In the genomic region with DNA sequence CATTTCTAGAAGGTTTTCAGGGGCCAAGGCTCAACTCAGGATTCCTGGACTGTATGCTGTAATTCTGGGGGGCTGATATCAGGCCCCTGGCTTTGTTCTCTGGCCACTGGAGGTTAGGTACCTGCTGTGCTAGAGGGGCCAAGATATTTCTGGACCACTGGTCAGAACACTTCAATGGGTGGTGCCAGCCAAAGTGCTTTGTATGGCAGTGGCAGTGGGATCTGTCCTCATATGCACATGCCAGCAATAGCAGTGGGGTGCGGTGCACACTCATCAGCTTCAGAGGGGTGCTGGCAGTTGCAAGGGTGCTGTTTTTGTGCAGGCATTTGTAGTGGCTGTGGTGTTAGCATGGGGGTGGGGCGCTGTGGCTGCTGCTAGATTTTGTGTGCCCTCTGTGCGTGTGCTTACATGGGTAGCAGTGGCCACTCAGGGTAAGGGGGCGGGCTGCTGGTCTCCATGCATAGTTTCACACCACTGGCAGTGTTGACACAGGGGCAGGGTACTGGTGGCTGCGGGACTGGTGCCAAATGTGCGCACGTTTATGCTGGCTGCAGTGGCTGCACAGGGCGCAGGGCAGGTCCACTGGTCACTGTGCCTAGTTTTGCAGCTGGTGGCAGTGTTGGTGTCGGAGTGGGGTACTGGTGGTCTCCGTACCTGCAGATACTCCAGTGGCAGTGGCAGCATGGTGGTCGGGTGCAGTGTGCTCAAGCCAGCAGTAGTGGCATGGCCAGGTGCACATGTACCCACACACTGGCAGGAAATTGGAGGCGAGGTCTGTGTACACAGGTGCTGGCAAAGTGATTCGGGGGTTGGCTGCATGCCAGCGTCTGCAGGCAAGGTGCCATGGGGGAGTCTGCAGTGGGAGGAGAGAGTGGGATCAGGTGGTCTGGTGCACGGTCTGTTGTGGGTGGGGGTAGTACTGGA, we compare ENCODE assay signal across 14 cellular contexts. TPM values are rescaled to one million over a fixed set of nuclear protein-coding genes. Genes with fewer than 3 reads are reported as not detected.
DNase-seq lines count a peak whose midpoint lies in the region; ATAC-seq, FAIRE-seq and TF ChIP-seq lines count a peak whose summit lies in the region.
"Had no signal": no experiment of that assay in that cellular context is flagged by ENCODE, and none has a peak within 500 bp of the region (broad histone marks: within the 10 kb centered on the region; RNA-seq: fewer than 3 reads in every experiment).

No MANE protein-coding gene starts in this region.

- H2AK5ac ChIP-seq in neuronal stem cell (ENCODE audit: low read depth, low read length), result no peak overlapping the region

- peaks cover 39% of the 10 kb centered on the region for H3K36me3 Mint-ChIP-seq in progenitor cell of endocrine pancreas (ENCODE audit: insufficient read depth)

- H3K27me3 ChIP-seq in DND-41 (ENCODE audit: insufficient read depth, low read length, poor library complexity) (no peaks in the 10 kb centered on the region), Peyer's patch (no peaks in the 10 kb centered on the region), neuronal stem cell (ENCODE audit: control insufficient read depth in 3 of 3, insufficient read depth in 3 of 3, low read depth in 1 of 3, low read length in 3 of 3) (no peaks in the 10 kb centered on the region)

- no peak overlapping the region for H2BK12ac ChIP-seq in neuronal stem cell (ENCODE audit: low read length)

- H2BK15ac ChIP-seq in neuronal stem cell (ENCODE audit: low read length), result no peak overlapping the region

- H3K18ac ChIP-seq in neuronal stem cell (ENCODE audit: low read length), result peak overlapping the region; percentile 67

- no peak overlapping the region for H3K4me2 ChIP-seq in DND-41 (ENCODE audit: insufficient read depth, low read length)
- H3K4me2 ChIP-seq in neuronal stem cell (ENCODE audit: insufficient read depth, low read length, poor library complexity, severe bottlenecking), result no peak overlapping the region

- 0 out of 3 replicates have a peak, but pooled peaks have one; percentile 19 for ATAC-seq in DND-41 (ENCODE audit: insufficient read depth, low read depth)
- ATAC-seq: effector memory CD8-positive, alpha-beta T cell; natural killer cell treated with Interleukin-12 subunit alpha and Interleukin-12 subunit beta and Interleukin-15 and Interleukin-18, amount 100 ng/mL, for 72 hours; sciatic nerve had no signal

- no peaks in the 10 kb centered on the region for H3K4me1 ChIP-seq in DND-41 (ENCODE audit: insufficient read depth, low read length)
- peaks cover 0 to 11% (median 0%) of the 10 kb centered on the region in 4 donors for H3K4me1 ChIP-seq in Peyer's patch
- no peaks in the 10 kb centered on the region for H3K4me1 ChIP-seq in neuronal stem cell (ENCODE audit: control insufficient read depth in 2 of 2, insufficient read depth in 1 of 2, low read depth in 1 of 2, low read length in 2 of 2)

- peak overlapping the region; percentile 8 for H3K23ac ChIP-seq in neuronal stem cell (ENCODE audit: low read depth, low read length, poor library complexity)

- H2AFZ ChIP-seq in DND-41 (ENCODE audit: low read depth, low read length) (no peak overlapping the region), neuronal stem cell (ENCODE audit: low read length) (no peak overlapping the region)

- no peaks in the 10 kb centered on the region for H3K79me1 ChIP-seq in neuronal stem cell (ENCODE audit: low read depth, low read length)

- WGBS in neuronal stem cell (ENCODE audit: extremely low coverage in 2 of 2, insufficient read length in 2 of 2, insufficient replicate concordance in 1 of 2), 2 donors, result no CpG with 5 or more reads among the region's 15 CpGs

- H3K27ac ChIP-seq in DND-41 (ENCODE audit: low read length) (no peak overlapping the region), Peyer's patch (no peak overlapping the region), neuronal stem cell (replicated peaks; ENCODE audit: low read length) (no peak overlapping the region)
- H3K27ac ChIP-seq: C4-2B had no signal

- H3K4me1 Mint-ChIP-seq in progenitor cell of endocrine pancreas (ENCODE audit: low read depth), result no peaks in the 10 kb centered on the region

- peak overlapping the region; percentile 86 for H3K14ac ChIP-seq in neuronal stem cell (ENCODE audit: low read length)

- H3K27me3 Mint-ChIP-seq in progenitor cell of endocrine pancreas, result no peaks in the 10 kb centered on the region
- H3K27me3 Mint-ChIP-seq: activated T-cell treated with anti-CD3 and anti-CD28 coated beads, Interleukin-2, amount 50 U/mL, for 24 hours; effector memory CD8-positive, alpha-beta T cell; natural killer cell treated with Interleukin-12 subunit alpha and Interleukin-12 subunit beta and Interleukin-15 and Interleukin-18, amount 100 ng/mL, for 72 hours had no signal

- no peak for TF ChIP-seq POLR2A in Peyer's patch (IDR thresholded peaks at IDR 0.05)
- TF ChIP-seq POLR2A in GM12892 (IDR thresholded peaks at IDR 0.05; ENCODE audit: low read depth, low read length), result no peak

- peak overlapping the region; percentile 76 for H2BK5ac ChIP-seq in neuronal stem cell (ENCODE audit: low read length)

- H3K36me3 ChIP-seq in DND-41 (ENCODE audit: insufficient read depth, low read length) (peaks cover 87% of the 10 kb centered on the region), Peyer's patch (peaks cover 0 to 24% (median 0%) of the 10 kb centered on the region in 3 donors), neuronal stem cell (replicated peaks in 1 of 2; ENCODE audit: control insufficient read depth in 2 of 2, insufficient read depth in 2 of 2, low read length in 2 of 2) (peaks cover 19 to 100% of the 10 kb centered on the region in 2 donors)

- no peaks in the 10 kb centered on the region for H3K9me3 Mint-ChIP-seq in progenitor cell of endocrine pancreas (ENCODE audit: low read depth)
- H3K9me3 Mint-ChIP-seq: effector memory CD8-positive, alpha-beta T cell; natural killer cell treated with Interleukin-12 subunit alpha and Interleukin-12 subunit beta and Interleukin-15 and Interleukin-18, amount 100 ng/mL, for 72 hours had no signal

- H3K9ac ChIP-seq in DND-41 (ENCODE audit: low read depth, low read length) (no peak overlapping the region), neuronal stem cell (ENCODE audit: low read depth, low read length, poor library complexity) (peak overlapping the region; percentile 53)

- H3K27ac Mint-ChIP-seq in progenitor cell of endocrine pancreas, result no peak overlapping the region
- H3K27ac Mint-ChIP-seq: activated T-cell treated with anti-CD3 and anti-CD28 coated beads, Interleukin-2, amount 50 U/mL, for 24 hours; effector memory CD8-positive, alpha-beta T cell; natural killer cell treated with Interleukin-12 subunit alpha and Interleukin-12 subunit beta and Interleukin-15 and Interleukin-18, amount 100 ng/mL, for 72 hours had no signal

- peak overlapping the region; percentile 17 for H4K91ac ChIP-seq in neuronal stem cell (ENCODE audit: low read depth, low read length, poor library complexity)

- FAIRE-seq in GM12892 (lab: Jason Lieb, UNC), result no peak
- FAIRE-seq: frontal cortex had no signal

- no peak overlapping the region for H4K8ac ChIP-seq in neuronal stem cell (ENCODE audit: low read depth, low read length)

- no peaks in the 10 kb centered on the region for H3K79me2 ChIP-seq in DND-41 (ENCODE audit: insufficient read depth, low read length)

- DNase-seq in DND-41 (peak; percentile 31), NCI-H187 treated with DMSO at 0.1 percent for 48 hours (lab: John Stamatoyannopoulos, UW) (peak; percentile 59), Peyer's patch (peak in 2 of 3 donors; percentile 59 to 70), neuronal stem cell (ENCODE audit: low spot score) (no peak), activated gamma-delta T cell treated with Interleukin-2 at 50 U/mL for 16 hours (no peak), GM12892 (ENCODE audit: insufficient read length) (no peak), progenitor cell of endocrine pancreas (ENCODE audit: low spot score, unreplicated experiment) (no peak), kidney tubule cell (ENCODE audit: low spot score) (no peak)
- DNase-seq: activated T-cell treated with anti-CD3 and anti-CD28 coated beads, Interleukin-2, amount 50 U/mL, for 24 hours; effector memory CD8-positive, alpha-beta T cell had no signal

- H3K4me3 ChIP-seq in DND-41 (ENCODE audit: low read depth in 1 of 2, low read length in 2 of 2), result no peak overlapping the region
- H3K4me3 ChIP-seq in Peyer's patch, result no peak overlapping the region
- H3K4me3 ChIP-seq in neuronal stem cell (ENCODE audit: low read length in 2 of 2), result no peak overlapping the region

- no peak overlapping the region for H2BK120ac ChIP-seq in neuronal stem cell (ENCODE audit: low read depth, low read length)

- H3K4me3 Mint-ChIP-seq in progenitor cell of endocrine pancreas (ENCODE audit: low read depth), result no peak overlapping the region
- H3K4me3 Mint-ChIP-seq: activated T-cell treated with anti-CD3 and anti-CD28 coated beads, Interleukin-2, amount 50 U/mL, for 24 hours; effector memory CD8-positive, alpha-beta T cell; natural killer cell treated with Interleukin-12 subunit alpha and Interleukin-12 subunit beta and Interleukin-15 and Interleukin-18, amount 100 ng/mL, for 72 hours had no signal

- no peaks in the 10 kb centered on the region for H4K20me1 ChIP-seq in DND-41 (ENCODE audit: insufficient read depth, low read length)

- no peak for TF ChIP-seq CTCF in DND-41 (IDR thresholded peaks at IDR 0.05; ENCODE audit: borderline replicate concordance, extremely low read depth, low read length, poor library complexity, severe bottlenecking)
- TF ChIP-seq CTCF in Peyer's patch (IDR thresholded peaks at IDR 0.05), result no peak
- no peak for TF ChIP-seq CTCF in progenitor cell of endocrine pancreas (IDR thresholded peaks at IDR 0.05; ENCODE audit: unreplicated experiment)

- peaks cover 18% of the 10 kb centered on the region for H3K9me3 ChIP-seq in DND-41 (ENCODE audit: insufficient read depth, low read length, severe bottlenecking)
- no peaks in the 10 kb centered on the region for H3K9me3 ChIP-seq in Peyer's patch
- H3K9me3 ChIP-seq in neuronal stem cell (replicated peaks in 1 of 2; ENCODE audit: control insufficient read depth in 2 of 2, insufficient read depth in 1 of 2, low read depth in 1 of 2, low read length in 2 of 2), result peaks cover 2 to 11% of the 10 kb centered on the region in 2 donors

- no peak overlapping the region for H3K4ac ChIP-seq in neuronal stem cell (ENCODE audit: low read length)

RNA-seq across cellular contexts. Expression of gene NOPCHAP1, which starts 12.6 kb away (rescaled TPM):
- 1 to 10 TPM; 1.2 to 7.1 (median 5.1) TPM for total RNA-seq in Peyer's patch
- 17.8 TPM for polyA plus RNA-seq in neuronal stem cell (2013, experiment 1 of 2)
- polyA plus RNA-seq in neuronal stem cell (2013, experiment 2 of 2), result 20.3 TPM
- 56.8 TPM for polyA plus RNA-seq in GM12892 (2012; ENCODE audit: missing spikeins)
- total RNA-seq in progenitor cell of endocrine pancreas, result 22.3 and 24.3 TPM in 2 replicates

RNA-seq across cellular contexts. Expression of gene SLC41A2, which starts 40.6 kb away (rescaled TPM):
- total RNA-seq in Peyer's patch, result 100 to 1,000 TPM in 2 of 4 donors, 10 to 100 TPM in 2; 11.6 to 178 (median 114) TPM
- polyA plus RNA-seq in neuronal stem cell (2013, experiment 1 of 2), result 0.71 TPM
- polyA plus RNA-seq in neuronal stem cell (2013, experiment 2 of 2), result 0.80 TPM
- polyA plus RNA-seq in GM12892 (2012; ENCODE audit: missing spikeins), result 16.5 TPM
- 7.6 and 8.9 TPM in 2 replicates for total RNA-seq in progenitor cell of endocrine pancreas

Comparison
In these comparisons a context has a peak if more than half of its experiments do, and no peak if none do; other contexts are left out.
1. DNase-seq: peak in DND-41 (single experiment), NCI-H187 treated with DMSO at 0.1 percent for 48 hours (single experiment) and Peyer's patch (2 of 3); none in neuronal stem cell (single experiment), activated gamma-delta T cell treated with Interleukin-2 at 50 U/mL for 16 hours (single experiment), GM12892 (single experiment), progenitor cell of endocrine pancreas (single experiment) and kidney tubule cell (single experiment).